ENCODE assay signal across 8 cellular contexts in genomic region chr7:128531105-128531954, GRCh38. TPM values are rescaled to one million over a fixed set of nuclear protein-coding genes. Genes with fewer than 3 reads are reported as not detected.
DNase-seq lines count a peak whose midpoint lies in the region; ATAC-seq, FAIRE-seq and TF ChIP-seq lines count a peak whose summit lies in the region.
"Not testable (repeated sequence)": the region's sequence is repeated elsewhere in the genome, so short reads cannot be mapped to it uniquely, and the experiment has no call there.

No MANE protein-coding gene starts in this region.

- TF ChIP-seq CTCF in endothelial cell of umbilical vein (IDR thresholded peaks at IDR 0.05; ENCODE audit: extremely low read depth in 1 of 2, insufficient read depth in 1 of 2, low read depth in 1 of 2, low read length in 2 of 2); mesothelial cell of epicardium (IDR thresholded peaks at IDR 0.05; ENCODE audit: unreplicated experiment): not testable (repeated sequence)

- peak overlapping the region; percentile 30 for H3K27ac Mint-ChIP-seq in mesothelial cell of epicardium

- H3K4me2 ChIP-seq in endothelial cell of umbilical vein (ENCODE audit: insufficient read depth, low read length), result peak overlapping the region; percentile 11

- ATAC-seq in GM21515 (IDR thresholded peaks at IDR 0.05; ENCODE audit: unreplicated experiment), result peak; percentile 68

- peak overlapping the region; percentile 79; the same call in 1 of the 2 replicates for H3K27ac ChIP-seq in HUES6 (ENCODE audit: low read depth, low read length)
- H3K27ac ChIP-seq in endothelial cell of umbilical vein (ENCODE audit: insufficient read depth, low read depth, low read length), result peak overlapping the region; percentile 82

- not testable (repeated sequence) for H3K9me1 ChIP-seq in endothelial cell of umbilical vein (replicated peaks; ENCODE audit: control insufficient read depth, extremely low read depth, insufficient read depth, low read length)

- dilution Hi-C loops in endothelial cell of umbilical vein (cut with MboI; ENCODE audit: extremely low pct_ligation_motif_present, low sequenced_read_pairs), result not testable (repeated sequence)

- H4K20me1 ChIP-seq in endothelial cell of umbilical vein (replicated peaks; ENCODE audit: control insufficient read depth, extremely low read depth, insufficient read depth, low read length), result not testable (repeated sequence)

- not testable (repeated sequence) for H3K36me3 ChIP-seq in HUES6 (ENCODE audit: control insufficient read depth, insufficient read depth, low read length); NT2/D1 (ENCODE audit: insufficient read depth, insufficient read length, low read length); endothelial cell of umbilical vein (ENCODE audit: control insufficient read depth in 2 of 2, extremely low read depth in 1 of 2, insufficient read depth in 2 of 2, low read length in 2 of 2)

- intact Hi-C loops in endothelial cell of umbilical vein (cut with micrococcal nuclease), result loop anchor here (1.0 kb wide), 2 partner anchors 8 to 55 kb away; partner anchors contain the start of gene METTL2B

- not testable (repeated sequence) for H2AFZ ChIP-seq in endothelial cell of umbilical vein (ENCODE audit: low read depth, low read length)

- H3K4me1 ChIP-seq in HUES6 (ENCODE audit: control insufficient read depth, insufficient read depth, low read length); NT2/D1 (ENCODE audit: insufficient read depth, insufficient read length); endothelial cell of umbilical vein (ENCODE audit: control insufficient read depth, extremely low read depth, insufficient read depth, low read length): not testable (repeated sequence)

- FAIRE-seq in endothelial cell of umbilical vein (lab: Jason Lieb, UNC), result peak; percentile 74

- peak overlapping the region; percentile 71 for H3K4me3 ChIP-seq in HUES6 (ENCODE audit: low read depth, low read length)
- H3K4me3 ChIP-seq in NT2/D1 (ENCODE audit: insufficient read length, low read depth), result peak overlapping the region; percentile 51
- H3K4me3 ChIP-seq in endothelial cell of umbilical vein (replicated peaks in 1 of 3; ENCODE audit: insufficient read depth in 1 of 3, low read depth in 1 of 3, low read length in 3 of 3), result peak overlapping the region; percentile 50 to 73 (median 54)

- not testable (repeated sequence) for BruUV-seq in endothelial cell of umbilical vein (replicated peaks; lab: Mats Ljungman, UMichigan)

- peaks cover 11% of the 10 kb centered on the region for H3K36me3 Mint-ChIP-seq in mesothelial cell of epicardium

- DNase-seq in COLO829 (ENCODE audit: low spot score), result peak; percentile 96
- peak; percentile 77 for DNase-seq in NT2/D1 (ENCODE audit: low read depth, low spot score)
- peak; percentile 76 for DNase-seq in activated CD8-positive, alpha-beta memory T cell treated with anti-CD3 and anti-CD28 coated beads, Interleukin-2, amount 50 U/mL, for 4 hours
- peak; percentile 83 for DNase-seq in endothelial cell of umbilical vein (ENCODE audit: low read depth, low spot score)
- peak; percentile 70 to 79 for DNase-seq in mesothelial cell of epicardium (ENCODE audit: low spot score in 2 of 2, unreplicated experiment in 2 of 2)
- peak; percentile 38 for DNase-seq in stimulated activated CD8-positive, alpha-beta memory T cell treated with anti-CD3 and anti-CD28 coated beads, Interleukin-15, amount 100 ng/mL, for 24 hours (ENCODE audit: low read depth)

- H3K4me1 Mint-ChIP-seq in mesothelial cell of epicardium, result peaks cover 21% of the 10 kb centered on the region

- not testable (repeated sequence) for TF ChIP-seq POLR2A in endothelial cell of umbilical vein (IDR thresholded peaks at IDR 0.05; ENCODE audit: low read depth, low read length)

- peak overlapping the region; percentile 86 for H3K4me3 Mint-ChIP-seq in mesothelial cell of epicardium

- H3K27me3 ChIP-seq in HUES6 (ENCODE audit: control insufficient read depth, insufficient read depth, low read length); NT2/D1 (ENCODE audit: insufficient read depth, insufficient read length); endothelial cell of umbilical vein (ENCODE audit: control insufficient read depth in 2 of 2, insufficient read depth in 2 of 2, low read length in 2 of 2): not testable (repeated sequence)

- H3K27me3 Mint-ChIP-seq in mesothelial cell of epicardium (ENCODE audit: low read depth), result not testable (repeated sequence)

- H3K9ac ChIP-seq in HUES6 (ENCODE audit: low read length), result peak overlapping the region; percentile 91
- H3K9ac ChIP-seq in NT2/D1 (ENCODE audit: insufficient read length, low read depth), result peak overlapping the region; percentile 76
- H3K9ac ChIP-seq in endothelial cell of umbilical vein (replicated peaks; ENCODE audit: extremely low read depth, insufficient read depth, low read length), result peak overlapping the region; percentile 88

- H3K9me3 Mint-ChIP-seq in mesothelial cell of epicardium, result not testable (repeated sequence)

- H3K79me2 ChIP-seq in endothelial cell of umbilical vein (ENCODE audit: control insufficient read depth, insufficient read depth, low read length), result peaks cover 45% of the 10 kb centered on the region

- POLR2A ChIA-PET in endothelial cell of umbilical vein (lab: Charles Lee), result not testable (repeated sequence)

- CTCF ChIA-PET in endothelial cell of umbilical vein (lab: Charles Lee), result not testable (repeated sequence)

- not testable (repeated sequence) for H3K9me3 ChIP-seq in HUES6 (ENCODE audit: control insufficient read depth, insufficient read depth, low read depth, low read length); NT2/D1 (ENCODE audit: insufficient read depth, low read length); endothelial cell of umbilical vein (replicated peaks; ENCODE audit: control insufficient read depth, insufficient read depth, low read length)

RNA-seq across cellular contexts. Expression of gene METTL2B, which starts 54.8 kb away (rescaled TPM):
- total RNA-seq in endothelial cell of umbilical vein (30.0 and 35.6 TPM in 2 replicates), mesothelial cell of epicardium (33.9 to 40.6 TPM (median 39.9 TPM) in 3 replicates)
- polyA plus RNA-seq in endothelial cell of umbilical vein, result 14.2 and 15.9 TPM in 2 replicates
- 15.4 and 16.4 TPM in 2 replicates for polyA plus RNA-seq in endothelial cell of umbilical vein (2011; cell fraction: cytosol; rRNA removed)
- 22.3 and 22.6 TPM in 2 replicates for polyA plus RNA-seq in endothelial cell of umbilical vein (2011; cell fraction: nucleus; rRNA removed)
- polyA plus RNA-seq in endothelial cell of umbilical vein (2012), result 19.3 and 22.0 TPM in 2 replicates
- polyA minus RNA-seq in endothelial cell of umbilical vein, result 27.6 and 28.9 TPM in 2 replicates
- polyA minus RNA-seq in endothelial cell of umbilical vein (2011; cell fraction: cytosol; rRNA and poly(A)+ RNA removed), result 31.9 TPM
- 36.0 and 38.5 TPM in 2 replicates for polyA minus RNA-seq in endothelial cell of umbilical vein (2011; cell fraction: nucleus; rRNA and poly(A)+ RNA removed)

Comparison
In these comparisons a context has a peak if more than half of its experiments do, and no peak if none do; other contexts are left out.
1. Peak in every context shown above with its lines: DNase-seq, ATAC-seq, H3K4me3 ChIP-seq and H3K27ac ChIP-seq.
2. DNase-seq: peak in every context shown above with its lines; median percentile 96 in COLO829; 83 in endothelial cell of umbilical vein; 77 in NT2/D1; 76 in activated CD8-positive, alpha-beta memory T cell treated with anti-CD3 and anti-CD28 coated beads, Interleukin-2, amount 50 U/mL, for 4 hours; 74 in mesothelial cell of epicardium; 38 in stimulated activated CD8-positive, alpha-beta memory T cell treated with anti-CD3 and anti-CD28 coated beads, Interleukin-15, amount 100 ng/mL, for 24 hours.